In the genomic region with DNA sequence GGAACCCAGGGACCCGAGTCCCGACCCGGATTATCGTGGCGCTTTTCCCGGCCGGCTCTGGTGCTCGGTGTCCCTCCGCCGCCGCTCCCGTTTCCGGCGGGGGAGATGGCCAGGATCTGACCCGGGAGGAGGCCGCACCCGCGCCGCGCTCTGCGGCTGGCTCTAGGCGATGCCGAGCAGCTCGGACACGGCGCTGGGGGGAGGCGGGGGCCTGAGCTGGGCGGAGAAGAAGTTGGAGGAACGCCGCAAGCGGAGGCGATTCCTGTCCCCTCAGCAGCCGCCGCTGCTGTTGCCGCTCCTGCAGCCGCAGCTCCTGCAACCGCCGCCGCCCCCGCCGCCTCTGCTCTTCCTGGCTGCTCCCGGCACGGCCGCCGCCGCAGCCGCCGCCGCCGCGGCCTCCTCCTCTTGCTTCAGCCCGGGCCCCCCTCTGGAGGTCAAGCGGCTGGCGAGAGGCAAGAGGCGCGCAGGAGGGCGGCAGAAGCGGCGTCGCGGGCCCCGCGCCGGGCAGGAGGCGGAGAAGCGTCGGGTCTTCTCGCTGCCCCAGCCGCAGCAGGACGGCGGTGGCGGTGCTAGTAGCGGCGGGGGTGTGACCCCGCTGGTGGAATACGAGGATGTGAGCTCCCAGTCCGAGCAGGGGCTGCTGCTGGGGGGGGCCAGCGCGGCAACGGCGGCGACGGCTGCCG, we compare ENCODE assay signal across 8 cellular contexts. TPM values are rescaled to one million over a fixed set of nuclear protein-coding genes. Genes with fewer than 3 reads are reported as not detected.
A peak's percentile ranks its signal among the peaks of the same experiment; 100 is the strongest.
DNase-seq lines count a peak whose midpoint lies in the region; ATAC-seq and TF ChIP-seq lines count a peak whose summit lies in the region.

No MANE protein-coding gene starts in this region.

- intact Hi-C loops in lower lobe of right lung (cut with DNase I) = no loop called here

- ATAC-seq in lower lobe of right lung (peak; percentile 28 to 32), GM18867 (IDR thresholded peaks at IDR 0.05; ENCODE audit: unreplicated experiment) (no peak), HG03108 (IDR thresholded peaks at IDR 0.05; ENCODE audit: unreplicated experiment) (no peak)

- H3K27me3 ChIP-seq in duodenal mucosa (ENCODE audit: control insufficient read depth in 1 of 2, insufficient read depth in 2 of 2, low read length in 2 of 2) (no peaks in the 10 kb centered on the region), lower lobe of right lung (ENCODE audit: low read depth) (no peaks in the 10 kb centered on the region)

- peak; percentile 48 to 52 for DNase-seq in activated CD4-positive, alpha-beta T cell treated with anti-CD3 and anti-CD28 coated beads, Interleukin-2, amount 50 U/mL, for 48 hours
- DNase-seq in lower lobe of right lung = peak; percentile 79
- peak in 2 of 3 experiments; percentile 5 to 47 for DNase-seq in stimulated activated CD4-positive, alpha-beta T cell treated with anti-CD3 and anti-CD28 coated beads, TNF-alpha, amount 100 ng/mL, for 24 hours (ENCODE audit: low read depth in 3 of 3)

- H3K9ac ChIP-seq in duodenal mucosa (ENCODE audit: low read depth in 1 of 2, low read length in 2 of 2) = peak overlapping the region; percentile 86 to 97

- peak overlapping the region; percentile 97 for H3K27ac ChIP-seq in KOPT-K1 (ENCODE audit: low read depth, low read length, poor library complexity, severe bottlenecking)
- H3K27ac ChIP-seq in duodenal mucosa (ENCODE audit: low read depth, low read length) = peak overlapping the region; percentile 97
- H3K27ac ChIP-seq in lower lobe of right lung = peak overlapping the region; percentile 97

- peaks cover 15% of the 10 kb centered on the region; the same call in 1 of the 2 replicates for H3K36me3 ChIP-seq in KOPT-K1 (ENCODE audit: insufficient read depth, low read length)
- no peaks in the 10 kb centered on the region for H3K36me3 ChIP-seq in duodenal mucosa (ENCODE audit: control insufficient read depth in 1 of 2, insufficient read depth in 2 of 2, low read length in 2 of 2)
- H3K36me3 ChIP-seq in lower lobe of right lung = no peaks in the 10 kb centered on the region

- H3K4me1 ChIP-seq in duodenal mucosa (ENCODE audit: control insufficient read depth in 1 of 2, insufficient read depth in 2 of 2, low read length in 2 of 2) (peaks cover 25 to 30% of the 10 kb centered on the region in 2 donors), lower lobe of right lung (peaks cover 39% of the 10 kb centered on the region)

- H3K9me3 ChIP-seq in KOPT-K1 (ENCODE audit: insufficient read depth, low read length, poor library complexity, severe bottlenecking) = no peaks in the 10 kb centered on the region
- H3K9me3 ChIP-seq in duodenal mucosa (ENCODE audit: control insufficient read depth in 1 of 2, low read length in 2 of 2) = no peaks in the 10 kb centered on the region
- no peaks in the 10 kb centered on the region for H3K9me3 ChIP-seq in lower lobe of right lung

- no peak for TF ChIP-seq CTCF in GM12875 (IDR thresholded peaks at IDR 0.05; ENCODE audit: borderline replicate concordance, insufficient read depth, low read depth, low read length)
- TF ChIP-seq CTCF in lower lobe of right lung (IDR thresholded peaks at IDR 0.05) = no peak

- H3K4me3 ChIP-seq in GM12875 (ENCODE audit: low read depth, low read length) (peak overlapping the region; percentile 87), duodenal mucosa (ENCODE audit: low read depth in 1 of 2, low read length in 2 of 2) (peak overlapping the region; percentile 96 to 98), lower lobe of right lung (peak overlapping the region; percentile 71)

RNA-seq across cellular contexts. Expression of gene CDK13, which starts 0.6 kb away (rescaled TPM):
- total RNA-seq in lower lobe of right lung = 53.2 TPM

Comparison
In these comparisons a context has a peak if more than half of its experiments do, and no peak if none do; other contexts are left out.
1. DNase-seq: peak in every context shown above with its lines; median percentile 79 in lower lobe of right lung; 50 in activated CD4-positive, alpha-beta T cell treated with anti-CD3 and anti-CD28 coated beads, Interleukin-2, amount 50 U/mL, for 48 hours; 26 in stimulated activated CD4-positive, alpha-beta T cell treated with anti-CD3 and anti-CD28 coated beads, TNF-alpha, amount 100 ng/mL, for 24 hours.
2. ATAC-seq: peak in lower lobe of right lung (2 of 2); none in GM18867 (single experiment) and HG03108 (single experiment).
3. Peak in every context shown above with its lines, with median percentiles within 50 percentile points of each other: H3K4me3 ChIP-seq and H3K27ac ChIP-seq.